Comparison of ENCODE assay signal across 8 cellular contexts in the genomic region with DNA sequence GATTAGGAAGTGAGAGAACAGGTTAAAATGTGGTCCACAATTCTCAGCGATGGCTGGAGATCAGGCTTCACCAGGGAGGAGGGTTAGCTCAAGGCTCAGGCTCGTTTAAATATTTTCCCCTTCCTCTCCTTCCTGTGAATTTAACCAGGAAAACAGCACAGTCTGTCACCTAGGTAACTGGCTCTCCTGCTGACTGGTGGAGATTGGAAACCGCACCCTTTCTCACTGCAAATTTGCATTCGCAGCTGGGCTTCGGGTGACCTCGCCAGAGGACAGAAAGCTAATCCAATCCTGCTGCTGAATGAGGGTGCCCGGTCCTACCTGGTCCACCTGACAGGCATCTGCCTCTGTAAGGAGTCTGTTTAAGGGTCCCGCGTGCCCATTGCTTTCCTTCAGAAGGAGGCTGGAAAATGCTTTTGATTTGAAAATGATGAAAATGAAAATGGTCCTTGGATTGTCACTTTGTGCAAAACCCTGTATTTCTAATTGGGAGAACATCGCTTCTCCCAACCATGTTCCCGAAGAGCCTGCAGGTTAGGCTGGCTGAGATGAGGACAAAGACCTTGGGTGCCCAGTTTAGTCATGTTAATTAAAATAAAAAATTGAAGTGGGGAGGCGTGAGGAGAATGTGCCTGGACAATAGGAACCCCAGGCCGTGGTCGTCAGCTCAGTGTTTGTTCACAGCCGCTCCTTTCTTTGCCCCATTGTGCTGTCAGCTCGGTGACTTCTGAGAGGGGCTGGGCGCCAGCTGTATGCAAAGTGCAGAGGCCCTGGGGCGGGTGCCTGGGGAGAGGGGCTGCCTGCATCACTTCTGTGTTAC. TPM values are rescaled to one million over a fixed set of nuclear protein-coding genes. Genes with fewer than 3 reads are reported as not detected.
DNase-seq lines count a peak whose midpoint lies in the region; ATAC-seq, FAIRE-seq and TF ChIP-seq lines count a peak whose summit lies in the region.

No MANE protein-coding gene starts in this region.

- no peaks in the 10 kb centered on the region for H3K36me3 ChIP-seq in bronchial epithelial cell (ENCODE audit: control insufficient read depth, insufficient read depth, low read length)
- no peaks in the 10 kb centered on the region for H3K36me3 ChIP-seq in aorta (ENCODE audit: control insufficient read depth in 1 of 2, insufficient read depth in 2 of 2, low read length in 1 of 2)

- no peak for FAIRE-seq in bronchial epithelial cell (lab: Jason Lieb, UNC)

- H3K4me3 ChIP-seq in bronchial epithelial cell (ENCODE audit: low read depth, low read length) = no peak overlapping the region
- H3K4me3 ChIP-seq in aorta (ENCODE audit: low read length in 2 of 2) = no peak overlapping the region
- no peak overlapping the region for H3K4me3 ChIP-seq in lower leg skin (ENCODE audit: low read depth, poor library complexity, severe bottlenecking)

- H3K27ac ChIP-seq in aorta (ENCODE audit: low read depth in 1 of 2, low read length in 2 of 2) = no peak overlapping the region

- WGBS in aorta, 2 donors = 48 to 50% methylated on average over 18 of the region's 18 CpGs
- 50 to 53% methylated on average over 18 of the region's 18 CpGs for WGBS in lower leg skin, 2 donors

- peak; percentile 91 for DNase-seq in ELF-1 (ENCODE audit: low read depth, low spot score)
- peak; percentile 35 for DNase-seq in NCI-H2107 (lab: John Stamatoyannopoulos, UW)
- peak; percentile 52 for DNase-seq in bronchial epithelial cell (ENCODE audit: low read depth)
- peak; percentile 18 for DNase-seq in myocyte (ENCODE audit: low read depth)
- no peak for DNase-seq in aorta
- DNase-seq in lower leg skin (ENCODE audit: low spot score in 2 of 2) = no peak
- no peak for DNase-seq in activated CD8-positive, alpha-beta memory T cell treated with anti-CD3 and anti-CD28 coated beads, Interleukin-2, amount 50 U/mL, for 48 hours

- H3K9me3 ChIP-seq in aorta (ENCODE audit: control insufficient read depth, low read length) = peaks cover 2% of the 10 kb centered on the region

- TF ChIP-seq CTCF in bronchial epithelial cell (IDR thresholded peaks at IDR 0.05; ENCODE audit: insufficient read depth, low read length, severe bottlenecking) (no peak), lower leg skin (IDR thresholded peaks at IDR 0.05) (no peak)

- no peak for ATAC-seq in aorta (ENCODE audit: low FRiP score)
- no peak for ATAC-seq in GM21723 (IDR thresholded peaks at IDR 0.05; ENCODE audit: unreplicated experiment)

- H3K27me3 ChIP-seq in bronchial epithelial cell (ENCODE audit: control insufficient read depth, insufficient read depth, low read length) (no peaks in the 10 kb centered on the region), aorta (ENCODE audit: control insufficient read depth in 1 of 2, insufficient read depth in 2 of 2, low read length in 1 of 2) (no peaks in the 10 kb centered on the region)

- TF ChIP-seq POLR2A in lower leg skin (IDR thresholded peaks at IDR 0.05) = no peak

- no peaks in the 10 kb centered on the region for H3K4me1 ChIP-seq in aorta (ENCODE audit: control insufficient read depth in 1 of 2, insufficient read depth in 2 of 2, low read length in 2 of 2)

- intact Hi-C loops in aorta (cut with DNase I) = no loop called here
- intact Hi-C loops in lower leg skin (cut with DNase I; ENCODE audit: low total_unique reads) = no loop called here

RNA-seq across cellular contexts. Expression of gene MTCL1, which starts 43.4 kb away (rescaled TPM):
- total RNA-seq in bronchial epithelial cell = 10.0 and 12.7 TPM in 2 replicates
- total RNA-seq in myocyte = 65.7 and 66.9 TPM in 2 replicates
- 16.8 TPM for polyA plus RNA-seq in myocyte (2012)
- total RNA-seq in aorta = 10 to 100 TPM; 10.5 to 14.2 TPM
- 1 to 10 TPM in 1 of 2 donors, under 1 TPM in 1; 0.75 to 1.9 TPM for polyA plus RNA-seq in aorta
- 1 to 10 TPM; 2.2 to 6.8 (median 4.0) TPM for total RNA-seq in lower leg skin

RNA-seq across cellular contexts. Expression of gene RAB12, which starts 52.7 kb away (rescaled TPM):
- total RNA-seq in bronchial epithelial cell = 61.3 and 62.1 TPM in 2 replicates
- total RNA-seq in myocyte = 97.9 and 98.4 TPM in 2 replicates
- polyA plus RNA-seq in myocyte (2012) = 46.1 TPM
- 10 to 100 TPM; 45.5 to 47.7 TPM for total RNA-seq in aorta
- 10 to 100 TPM; 27.7 to 37.7 TPM for polyA plus RNA-seq in aorta
- total RNA-seq in lower leg skin = 10 to 100 TPM; 33.6 to 46.8 (median 44.4) TPM

Comparison
In these comparisons a context has a peak if more than half of its experiments do, and no peak if none do; other contexts are left out.
1. DNase-seq: peak in ELF-1 (single experiment), NCI-H2107 (single experiment), bronchial epithelial cell (single experiment) and myocyte (single experiment); none in aorta (0 of 2), lower leg skin (0 of 2) and activated CD8-positive, alpha-beta memory T cell treated with anti-CD3 and anti-CD28 coated beads, Interleukin-2, amount 50 U/mL, for 48 hours (single experiment).